8 cellular contexts compared by ENCODE assay signal in genomic region chr2:111319562-111319961, GRCh38.
DNase-seq lines count a peak whose midpoint lies in the region; ATAC-seq lines count a peak whose summit lies in the region.
"Not testable (repeated sequence)": the region's sequence is repeated elsewhere in the genome, so short reads cannot be mapped to it uniquely, and the experiment has no call there.

No MANE protein-coding gene starts in this region.

- not testable (repeated sequence) for H3K9me3 Mint-ChIP-seq in activated CD8-positive, alpha-beta memory T cell treated with anti-CD3 and anti-CD28 coated beads, Interleukin-2, amount 10 ng/mL, durations not matched to agents 7 days and 5 days (ENCODE audit: low read depth); activated naive CD4-positive, alpha-beta T cell treated with anti-CD3 and anti-CD28 coated beads, Interleukin-2, amount 50 U/mL, for 72 hours

- H3K27ac Mint-ChIP-seq in activated CD8-positive, alpha-beta memory T cell treated with anti-CD3 and anti-CD28 coated beads, Interleukin-2, amount 10 ng/mL, durations not matched to agents 7 days and 5 days = not testable (repeated sequence)
- H3K27ac Mint-ChIP-seq in activated naive CD4-positive, alpha-beta T cell treated with anti-CD3 and anti-CD28 coated beads, Interleukin-2, amount 50 U/mL, for 72 hours = peak overlapping the region; percentile 5 to 71

- not testable (repeated sequence) for H3K4me3 Mint-ChIP-seq in activated CD8-positive, alpha-beta memory T cell treated with anti-CD3 and anti-CD28 coated beads, Interleukin-2, amount 10 ng/mL, durations not matched to agents 7 days and 5 days

- CTCF ChIA-PET in activated CD8-positive, alpha-beta memory T cell treated with anti-CD3 and anti-CD28 coated beads, Interleukin-2, amount 10 ng/mL, durations not matched to agents 7 days and 5 days (lab: Charles Lee) = not testable (repeated sequence)

- H3K27me3 Mint-ChIP-seq in activated CD8-positive, alpha-beta memory T cell treated with anti-CD3 and anti-CD28 coated beads, Interleukin-2, amount 10 ng/mL, durations not matched to agents 7 days and 5 days = not testable (repeated sequence)

- peaks cover 12% of the 10 kb centered on the region for H3K4me1 Mint-ChIP-seq in activated CD8-positive, alpha-beta memory T cell treated with anti-CD3 and anti-CD28 coated beads, Interleukin-2, amount 10 ng/mL, durations not matched to agents 7 days and 5 days

- ATAC-seq in GM18508 (IDR thresholded peaks at IDR 0.05; ENCODE audit: insufficient read depth, unreplicated experiment) = peak; percentile 80
- peak; percentile 71 for ATAC-seq in GM18909 (IDR thresholded peaks at IDR 0.05; ENCODE audit: poor library complexity, unreplicated experiment)
- peak; percentile 58 for ATAC-seq in HG02588 (IDR thresholded peaks at IDR 0.05; ENCODE audit: unreplicated experiment)
- ATAC-seq in HG02943 (IDR thresholded peaks at IDR 0.05; ENCODE audit: low read depth, unreplicated experiment) = peak; percentile 70
- ATAC-seq in HG03520 (IDR thresholded peaks at IDR 0.05; ENCODE audit: unreplicated experiment) = peak; percentile 48
- ATAC-seq in activated CD8-positive, alpha-beta memory T cell treated with anti-CD3 and anti-CD28 coated beads, Interleukin-2, amount 10 ng/mL, durations not matched to agents 7 days and 5 days = peak; percentile 31
- peak; percentile 60 to 66 for ATAC-seq in activated naive CD4-positive, alpha-beta T cell treated with anti-CD3 and anti-CD28 coated beads, Interleukin-2, amount 50 U/mL, for 72 hours
- ATAC-seq in stimulated activated naive CD8-positive, alpha-beta T cell treated with anti-CD3 and anti-CD28 coated beads, Interleukin-15, Interleukin-2, amounts not matched to agents 100 U/mL and 50 U/mL, for 24 hours = peak; percentile 46

- not testable (repeated sequence) for DNase-seq in activated CD8-positive, alpha-beta memory T cell treated with anti-CD3 and anti-CD28 coated beads, Interleukin-2, amount 10 ng/mL, durations not matched to agents 7 days and 5 days; activated naive CD4-positive, alpha-beta T cell treated with anti-CD3 and anti-CD28 coated beads, Interleukin-2, amount 50 U/mL, for 72 hours (ENCODE audit: low spot score in 2 of 2); stimulated activated naive CD8-positive, alpha-beta T cell treated with anti-CD3 and anti-CD28 coated beads, Interleukin-15, Interleukin-2, amounts not matched to agents 100 U/mL and 50 U/mL, for 24 hours

- H3K36me3 Mint-ChIP-seq in activated CD8-positive, alpha-beta memory T cell treated with anti-CD3 and anti-CD28 coated beads, Interleukin-2, amount 10 ng/mL, durations not matched to agents 7 days and 5 days; activated naive CD4-positive, alpha-beta T cell treated with anti-CD3 and anti-CD28 coated beads, Interleukin-2, amount 50 U/mL, for 72 hours: not testable (repeated sequence)
